10 cellular contexts compared by ENCODE assay signal in genomic region chr10:12844796-12845524, GRCh38.
DNase-seq lines count a peak whose midpoint lies in the region; ATAC-seq and TF ChIP-seq lines count a peak whose summit lies in the region.
"Had no signal": no experiment of that assay in that cellular context is flagged by ENCODE, and none has a peak within 500 bp of the region (broad histone marks: within the 10 kb centered on the region; RNA-seq: fewer than 3 reads in every experiment).

No MANE protein-coding gene starts in this region.

- ATAC-seq in stimulated activated naive CD8-positive, alpha-beta T cell treated with anti-CD3 and anti-CD28 coated beads, Interleukin-15, amount 100 ng/mL, for 72 hours: no peak
- no peak for ATAC-seq in HG03520 (IDR thresholded peaks at IDR 0.05; ENCODE audit: unreplicated experiment)

- H3K9me3 ChIP-seq in SJCRH30 (replicated peaks): no peaks in the 10 kb centered on the region
- H3K9me3 ChIP-seq: upper lobe of left lung had no signal

- CTCF ChIA-PET in Calu3 (lab: Charles Lee): interaction anchor here (1.0 kb wide), 1 partner anchor 11 kb away, joined by 10 read pairs; no protein-coding TSS in a partner anchor
- CTCF ChIA-PET in activated naive CD4-positive, alpha-beta T cell treated with anti-CD3 and anti-CD28 coated beads, Interleukin-2, amount 10 ng/mL, durations not matched to agents 7 days and 5 days (lab: Charles Lee): no interaction called here

- H3K27ac ChIP-seq in SJCRH30: no peak overlapping the region

- peak; percentile 11 for DNase-seq in Calu3
- DNase-seq in SJCRH30: peak; percentile 18 to 46
- peak; percentile 34 to 46 for DNase-seq in foreskin fibroblast
- DNase-seq in pulmonary artery endothelial cell (ENCODE audit: low read depth, low spot score): peak; percentile 93
- DNase-seq in DMS 273 treated with DMSO at 0.1 percent for 48 hours (lab: John Stamatoyannopoulos, UW): no peak
- no peak for DNase-seq in stimulated activated naive CD8-positive, alpha-beta T cell treated with anti-CD3 and anti-CD28 coated beads, Interleukin-15, amount 100 ng/mL, for 72 hours
- DNase-seq in activated naive CD4-positive, alpha-beta T cell treated with anti-CD3 and anti-CD28 coated beads, Interleukin-2, amount 10 ng/mL, durations not matched to agents 7 days and 5 days: no peak
- DNase-seq: activated CD4-positive, alpha-beta T cell treated with anti-CD3 and anti-CD28 coated beads for 4 hours; upper lobe of left lung had no signal

- H3K4me1 Mint-ChIP-seq in Calu3 (ENCODE audit: low read depth, unreplicated experiment): peaks cover 9% of the 10 kb centered on the region
- peaks cover 9% of the 10 kb centered on the region for H3K4me1 Mint-ChIP-seq in stimulated activated naive CD8-positive, alpha-beta T cell treated with anti-CD3 and anti-CD28 coated beads, Interleukin-15, amount 100 ng/mL, for 72 hours
- H3K4me1 Mint-ChIP-seq in activated naive CD4-positive, alpha-beta T cell treated with anti-CD3 and anti-CD28 coated beads, Interleukin-2, amount 10 ng/mL, durations not matched to agents 7 days and 5 days: no peaks in the 10 kb centered on the region

- BruUV-seq in Calu3 (replicated peaks; lab: Mats Ljungman, UMichigan): no TSS peak

- H3K27me3 Mint-ChIP-seq in Calu3 (ENCODE audit: unreplicated experiment): peaks cover 57% of the 10 kb centered on the region
- peaks cover 26% of the 10 kb centered on the region for H3K27me3 Mint-ChIP-seq in stimulated activated naive CD8-positive, alpha-beta T cell treated with anti-CD3 and anti-CD28 coated beads, Interleukin-15, amount 100 ng/mL, for 72 hours
- H3K27me3 Mint-ChIP-seq in activated naive CD4-positive, alpha-beta T cell treated with anti-CD3 and anti-CD28 coated beads, Interleukin-2, amount 10 ng/mL, durations not matched to agents 7 days and 5 days: peaks cover 33% of the 10 kb centered on the region

- H3K36me3 ChIP-seq in SJCRH30: no peaks in the 10 kb centered on the region
- H3K36me3 ChIP-seq: upper lobe of left lung had no signal

- H3K4me3 Mint-ChIP-seq in Calu3 (ENCODE audit: low read depth, unreplicated experiment): no peak overlapping the region
- no peak overlapping the region for H3K4me3 Mint-ChIP-seq in stimulated activated naive CD8-positive, alpha-beta T cell treated with anti-CD3 and anti-CD28 coated beads, Interleukin-15, amount 100 ng/mL, for 72 hours
- no peak overlapping the region for H3K4me3 Mint-ChIP-seq in activated naive CD4-positive, alpha-beta T cell treated with anti-CD3 and anti-CD28 coated beads, Interleukin-2, amount 10 ng/mL, durations not matched to agents 7 days and 5 days

- H3K4me3 ChIP-seq in SJCRH30: peak overlapping the region; percentile 38
- H3K4me3 ChIP-seq in foreskin fibroblast (ENCODE audit: low read depth in 1 of 2, low read length in 2 of 2): peak overlapping the region in 1 of 2 donors; percentile 26
- H3K4me3 ChIP-seq: upper lobe of left lung had no signal

- no peaks in the 10 kb centered on the region for H3K36me3 Mint-ChIP-seq in Calu3 (ENCODE audit: insufficient read depth, unreplicated experiment)
- no peaks in the 10 kb centered on the region for H3K36me3 Mint-ChIP-seq in activated naive CD4-positive, alpha-beta T cell treated with anti-CD3 and anti-CD28 coated beads, Interleukin-2, amount 10 ng/mL, durations not matched to agents 7 days and 5 days

- intact Hi-C loops in Calu3 (cut with micrococcal nuclease; ENCODE audit: unreplicated experiment): loop anchor here (5.0 to 10.0 kb wide), 2 partner anchors 60 to 123 kb away; no protein-coding TSS in a partner anchor

- no peak overlapping the region for H3K27ac Mint-ChIP-seq in Calu3 (ENCODE audit: unreplicated experiment)
- H3K27ac Mint-ChIP-seq in stimulated activated naive CD8-positive, alpha-beta T cell treated with anti-CD3 and anti-CD28 coated beads, Interleukin-15, amount 100 ng/mL, for 72 hours: no peak overlapping the region
- H3K27ac Mint-ChIP-seq in activated naive CD4-positive, alpha-beta T cell treated with anti-CD3 and anti-CD28 coated beads, Interleukin-2, amount 10 ng/mL, durations not matched to agents 7 days and 5 days: no peak overlapping the region

- no peaks in the 10 kb centered on the region; the same call in 1 of the 2 replicates for H3K4me1 ChIP-seq in SJCRH30

- H3K9me3 Mint-ChIP-seq in Calu3 (ENCODE audit: low read depth, unreplicated experiment): no peaks in the 10 kb centered on the region
- H3K9me3 Mint-ChIP-seq in stimulated activated naive CD8-positive, alpha-beta T cell treated with anti-CD3 and anti-CD28 coated beads, Interleukin-15, amount 100 ng/mL, for 72 hours: no peaks in the 10 kb centered on the region
- H3K9me3 Mint-ChIP-seq in activated naive CD4-positive, alpha-beta T cell treated with anti-CD3 and anti-CD28 coated beads, Interleukin-2, amount 10 ng/mL, durations not matched to agents 7 days and 5 days: no peaks in the 10 kb centered on the region

- no peak for TF ChIP-seq CTCF in Calu3 (IDR thresholded peaks at IDR 0.05; ENCODE audit: unreplicated experiment)
- TF ChIP-seq CTCF in foreskin fibroblast (IDR thresholded peaks at IDR 0.05; ENCODE audit: low read depth, low read length): no peak

- H3K27me3 ChIP-seq in SJCRH30: no peaks in the 10 kb centered on the region
- H3K27me3 ChIP-seq: upper lobe of left lung had no signal

Comparison
In these comparisons a context has a peak if more than half of its experiments do, and no peak if none do; other contexts are left out.
1. DNase-seq: peak in Calu3 (single experiment), SJCRH30 (2 of 2), foreskin fibroblast (2 of 2) and pulmonary artery endothelial cell (single experiment); none in DMS 273 treated with DMSO at 0.1 percent for 48 hours (single experiment), stimulated activated naive CD8-positive, alpha-beta T cell treated with anti-CD3 and anti-CD28 coated beads, Interleukin-15, amount 100 ng/mL, for 72 hours (0 of 2) and activated naive CD4-positive, alpha-beta T cell treated with anti-CD3 and anti-CD28 coated beads, Interleukin-2, amount 10 ng/mL, durations not matched to agents 7 days and 5 days (single experiment).